ENCODE assay signal across 17 cellular contexts in genomic region chr1:186735463-186735862, GRCh38. TPM values are rescaled to one million over a fixed set of nuclear protein-coding genes. Genes with fewer than 3 reads are reported as not detected.
"Had no signal": no experiment of that assay in that cellular context is flagged by ENCODE, and none has a peak within 500 bp of the region (broad histone marks: within the 10 kb centered on the region; RNA-seq: fewer than 3 reads in every experiment).

No MANE protein-coding gene starts in this region.

- H3K4me3 ChIP-seq: dorsolateral prefrontal cortex, pancreas, right lobe of liver, testis had no signal

- H3K27me3 Mint-ChIP-seq: type B pancreatic cell had no signal

- H3K4me1 Mint-ChIP-seq: endodermal cell, immature natural killer cell had no signal

- H3K9me3 ChIP-seq: pancreas, right lobe of liver, testis had no signal

- H3K27ac Mint-ChIP-seq: activated CD4-positive, alpha-beta memory T cell treated with anti-CD3 and anti-CD28 coated beads for 36 hours; activated naive CD8-positive, alpha-beta T cell treated with anti-CD3 and anti-CD28 coated beads for 36 hours; endodermal cell; immature natural killer cell; naive thymus-derived CD8-positive, alpha-beta T cell; stimulated activated naive CD8-positive, alpha-beta T cell treated with anti-CD3 and anti-CD28 coated beads, Interleukin-15, amount 100 ng/mL, for 72 hours; type B pancreatic cell had no signal

- H3K27ac ChIP-seq: dorsolateral prefrontal cortex, pancreas, right lobe of liver, testis had no signal

- ATAC-seq: naive thymus-derived CD8-positive, alpha-beta T cell; pancreas; right lobe of liver; stimulated activated naive CD8-positive, alpha-beta T cell treated with anti-CD3 and anti-CD28 coated beads, Interleukin-15, amount 100 ng/mL, for 72 hours had no signal

- H3K27me3 ChIP-seq: dorsolateral prefrontal cortex, pancreas, right lobe of liver, testis had no signal

- H3K4me1 ChIP-seq: pancreas, right lobe of liver, testis had no signal

- H3K36me3 ChIP-seq: pancreas, right lobe of liver had no signal

- H3K36me3 Mint-ChIP-seq: activated CD4-positive, alpha-beta memory T cell treated with anti-CD3 and anti-CD28 coated beads for 36 hours; activated naive CD8-positive, alpha-beta T cell treated with anti-CD3 and anti-CD28 coated beads for 36 hours; naive thymus-derived CD8-positive, alpha-beta T cell; type B pancreatic cell had no signal

- DNase-seq: activated CD4-positive, alpha-beta memory T cell treated with anti-CD3 and anti-CD28 coated beads for 36 hours; activated naive CD8-positive, alpha-beta T cell treated with anti-CD3 and anti-CD28 coated beads for 36 hours; activated T-cell treated with anti-CD3 and anti-CD28 coated beads for 4 hours; amniotic stem cell; dorsolateral prefrontal cortex; endodermal cell; immature natural killer cell; mesendoderm; naive thymus-derived CD8-positive, alpha-beta T cell; pancreas; right lobe of liver; small intestine; stimulated activated CD4-positive, alpha-beta T cell treated with anti-CD3 and anti-CD28 coated beads, Interleukin-4, amount 100 ng/mL, for 1 hour; stimulated activated naive CD8-positive, alpha-beta T cell treated with anti-CD3 and anti-CD28 coated beads, Interleukin-15, amount 100 ng/mL, for 72 hours; T-helper 2 cell; testis had no signal

- H3K4me3 Mint-ChIP-seq: activated CD4-positive, alpha-beta memory T cell treated with anti-CD3 and anti-CD28 coated beads for 36 hours; activated naive CD8-positive, alpha-beta T cell treated with anti-CD3 and anti-CD28 coated beads for 36 hours; endodermal cell; immature natural killer cell; naive thymus-derived CD8-positive, alpha-beta T cell; stimulated activated naive CD8-positive, alpha-beta T cell treated with anti-CD3 and anti-CD28 coated beads, Interleukin-15, amount 100 ng/mL, for 72 hours; type B pancreatic cell had no signal

- H3K9me3 Mint-ChIP-seq: activated CD4-positive, alpha-beta memory T cell treated with anti-CD3 and anti-CD28 coated beads for 36 hours; endodermal cell; naive thymus-derived CD8-positive, alpha-beta T cell; type B pancreatic cell had no signal

RNA-seq across cellular contexts. Expression of gene PTGS2, which starts 55.2 kb away (rescaled TPM):
- total RNA-seq: naive thymus-derived CD8-positive, alpha-beta T cell had no signal
